In the genomic region with DNA sequence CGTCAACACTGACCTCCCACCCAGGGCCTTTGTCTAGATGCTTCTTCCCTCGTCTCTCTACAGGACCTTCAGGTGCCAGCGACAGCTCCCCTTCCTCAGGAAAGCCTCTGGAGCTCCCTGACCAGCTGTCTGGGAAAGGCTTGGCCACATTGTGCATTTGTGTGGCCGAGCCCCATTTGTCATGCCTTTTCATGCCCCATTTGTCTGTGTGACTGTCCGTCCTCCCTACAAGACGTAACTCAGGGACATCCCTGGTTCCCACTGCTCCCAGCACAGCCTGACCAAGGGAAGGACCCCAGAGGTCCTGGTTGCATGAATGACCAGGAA, we compare ENCODE assay signal across 19 cellular contexts. TPM values are rescaled to one million over a fixed set of nuclear protein-coding genes. Genes with fewer than 3 reads are reported as not detected.
A peak's percentile ranks its signal among the peaks of the same experiment; 100 is the strongest.
DNase-seq lines count a peak whose midpoint lies in the region; ATAC-seq, FAIRE-seq and TF ChIP-seq lines count a peak whose summit lies in the region.
"Had no signal": no experiment of that assay in that cellular context is flagged by ENCODE, and none has a peak within 500 bp of the region (broad histone marks: within the 10 kb centered on the region; RNA-seq: fewer than 3 reads in every experiment).

No MANE protein-coding gene starts in this region.

- no peak overlapping the region for H2BK120ac ChIP-seq in H1 (replicated peaks; ENCODE audit: low read depth, low read length)

- H3K23me2 ChIP-seq in H1 (ENCODE audit: low read depth, low read length) = no peaks in the 10 kb centered on the region

- H3K79me2 ChIP-seq in H1 (ENCODE audit: control insufficient read depth in 1 of 2, insufficient read depth in 2 of 2, low read length in 2 of 2) = no peaks in the 10 kb centered on the region
- no peaks in the 10 kb centered on the region for H3K79me2 ChIP-seq in osteoblast (ENCODE audit: insufficient read depth, low read length)

- no peak overlapping the region for H4K91ac ChIP-seq in H1 (replicated peaks; ENCODE audit: insufficient read length, low read length)

- no peak overlapping the region for H3K14ac ChIP-seq in H1 (ENCODE audit: insufficient read length)

- intact Hi-C loops in cardiac septum (cut with DNase I) (no loop called here), left ventricle myocardium superior (cut with micrococcal nuclease) (no loop called here)

- no peak overlapping the region for H2AFZ ChIP-seq in H1 (ENCODE audit: low read length)
- no peak overlapping the region for H2AFZ ChIP-seq in osteoblast (ENCODE audit: low read length)

- no peaks in the 10 kb centered on the region for H3K79me1 ChIP-seq in H1 (ENCODE audit: low read depth, low read length)

- DNase-seq in cardiac septum (ENCODE audit: low spot score) = peak; percentile 57
- DNase-seq in left ventricle myocardium superior = no peak
- DNase-seq in H1 (ENCODE audit: low read depth in 1 of 2, low spot score in 2 of 2) = no peak
- peak; percentile 47 for DNase-seq in osteoblast (ENCODE audit: insufficient read length, low spot score, missing footprints)
- DNase-seq in SHP77 treated with DMSO at 0.1 percent for 48 hours (lab: John Stamatoyannopoulos, UW) = no peak
- DNase-seq in SKM-1 (lab: John Stamatoyannopoulos, UW; ENCODE audit: unreplicated experiment) = no peak
- DNase-seq in COLO829 (ENCODE audit: low spot score) = no peak
- DNase-seq: Calu3; CD4-positive, alpha-beta memory T cell; EL; KBM-7; MV-4-11; NCI-H1694 treated with DMSO at 0.1 percent for 48 hours; NCI-H510A treated with DMSO at 0.1 percent for 48 hours; NCI-H82; OCI-M1; Right ventricle myocardium superior had no signal

- 0 out of 2 replicates have a peak overlapping the region, but pooled peaks have one; percentile 78 for H2BK5ac ChIP-seq in H1 (ENCODE audit: low read depth, low read length)

- peak overlapping the region; percentile 66; the same call in 1 of the 2 replicates for H4K8ac ChIP-seq in H1 (ENCODE audit: extremely low read depth, insufficient read depth, low read length)

- no peak overlapping the region for H3K4ac ChIP-seq in H1 (replicated peaks; ENCODE audit: insufficient read length, low read depth, low read length)

- H4K5ac ChIP-seq in H1 (ENCODE audit: insufficient read length, low read depth, low read length) = no peak overlapping the region

- no peak for TF ChIP-seq RAD21 in H1 (IDR thresholded peaks at IDR 0.05 in 1 of 2, conservative IDR thresholded peaks at IDR 0.05 in 1 of 2; ENCODE audit: low read depth in 2 of 2, low read length in 2 of 2)

- WGBS in H1 (ENCODE audit: extremely low coverage in 1 of 2, insufficient coverage in 1 of 2, insufficient read length in 1 of 2, insufficient replicate concordance in 2 of 2, low coverage in 1 of 2, low lambda C conversion rate in 2 of 2, missing lambda C conversion rate in 1 of 2), 2 experiments = 89% methylated on average over 6 of the region's 6 CpGs; no CpG with 5 or more reads in 1 of the 2 experiments

- H3K9ac ChIP-seq in H1 (replicated peaks in 1 of 4; ENCODE audit: extremely low read depth in 1 of 4, low read depth in 3 of 4, low read length in 3 of 4) = no peak overlapping the region; a peak in 1 of 7 replicates
- H3K9ac ChIP-seq: BLaER1 had no signal

- peaks cover 0 to 3% (median under 1%) of the 10 kb centered on the region in 4 experiments; a peak in 3 of 7 replicates for H3K4me1 ChIP-seq in H1 (replicated peaks in 1 of 4; ENCODE audit: control insufficient read depth in 3 of 4, insufficient read depth in 4 of 4, low read length in 3 of 4)
- no peaks in the 10 kb centered on the region for H3K4me1 ChIP-seq in osteoblast (ENCODE audit: insufficient read depth, low read length)

- no peak overlapping the region for H2BK12ac ChIP-seq in H1 (ENCODE audit: low read depth, low read length)

- H3K36me3 ChIP-seq in H1 (ENCODE audit: control insufficient read depth in 2 of 4, insufficient read depth in 4 of 4, low read length in 3 of 4) (peaks cover 0 to 3% (median 0%) of the 10 kb centered on the region in 4 experiments; a peak in 2 of 8 replicates), osteoblast (ENCODE audit: insufficient read depth, low read length) (peaks cover 3% of the 10 kb centered on the region)

- TF ChIP-seq CTCF in H1 (IDR thresholded peaks at IDR 0.05; ENCODE audit: control extremely low read depth in 1 of 3, insufficient read depth in 1 of 3, low read depth in 1 of 3, low read length in 3 of 3) = no peak
- no peak for TF ChIP-seq CTCF in osteoblast (IDR thresholded peaks at IDR 0.05; ENCODE audit: extremely low read depth, low read depth, low read length)

- H3K4me2 ChIP-seq in H1 (ENCODE audit: insufficient read depth in 1 of 2, low read depth in 2 of 2, low read length in 2 of 2) = no peak overlapping the region
- H3K4me2 ChIP-seq in osteoblast (ENCODE audit: insufficient read depth, low read length) = no peak overlapping the region
- H3K4me2 ChIP-seq: BLaER1 had no signal

- no peak for ATAC-seq in left ventricle myocardium superior
- ATAC-seq: GM12878 had no signal

- H3K9me3 ChIP-seq in H1 (ENCODE audit: insufficient read depth in 2 of 2, low read depth in 1 of 2, low read length in 1 of 2) (no peaks in the 10 kb centered on the region), osteoblast (ENCODE audit: low read depth, low read length) (no peaks in the 10 kb centered on the region)
- H3K9me3 ChIP-seq: BLaER1 had no signal

- CTCF ChIA-PET in H1 (lab: Charles Lee; ENCODE audit: partially characterized antibody) = no interaction called here

- peak overlapping the region; percentile 80; the same call in 1 of the 2 replicates for H2BK20ac ChIP-seq in H1 (ENCODE audit: low read length)

- no peak for TF ChIP-seq EP300 in H1 (IDR thresholded peaks at IDR 0.05; ENCODE audit: borderline replicate concordance in 1 of 2, low read depth in 2 of 2, low read length in 2 of 2)

- no peak overlapping the region; the same call in 1 of the 2 replicates for H3K18ac ChIP-seq in H1 (ENCODE audit: extremely low read depth, low read length)

- TF ChIP-seq POLR2A in H1 (IDR thresholded peaks at IDR 0.05; ENCODE audit: control extremely low read depth in 1 of 2, low read depth in 2 of 2, low read length in 2 of 2) = no peak

- H3K27ac ChIP-seq in H1 (ENCODE audit: low read depth, low read length) = no peak overlapping the region
- no peak overlapping the region for H3K27ac ChIP-seq in osteoblast (ENCODE audit: low read depth, low read length)
- H3K27ac ChIP-seq: BLaER1 had no signal

- no peak overlapping the region for H3K56ac ChIP-seq in H1 (replicated peaks; ENCODE audit: insufficient read length, low read depth, low read length)

- H3K27me3 ChIP-seq in H1 (replicated peaks in 1 of 4; ENCODE audit: control insufficient read depth in 3 of 4, extremely low read depth in 1 of 4, insufficient read depth in 3 of 4, low read length in 3 of 4) = no peaks in the 10 kb centered on the region; a peak in 1 of 7 replicates
- no peaks in the 10 kb centered on the region for H3K27me3 ChIP-seq in osteoblast (ENCODE audit: insufficient read depth, low read length)
- H3K27me3 ChIP-seq: BLaER1 had no signal

- H4K20me1 ChIP-seq in H1 (replicated peaks in 1 of 2; ENCODE audit: control insufficient read depth in 1 of 2, insufficient read depth in 2 of 2, low read length in 2 of 2) (no peaks in the 10 kb centered on the region), osteoblast (ENCODE audit: insufficient read depth, low read length) (no peaks in the 10 kb centered on the region)
- H4K20me1 ChIP-seq: BLaER1 had no signal

- H2AK5ac ChIP-seq in H1 (ENCODE audit: low read depth, low read length) = no peak overlapping the region

- FAIRE-seq in H1 (lab: Jason Lieb, UNC) = no peak
- FAIRE-seq: GM12878 had no signal

- H3K23ac ChIP-seq in H1 (ENCODE audit: insufficient read length) = no peak overlapping the region

- H3K4me3 ChIP-seq in H1 (ENCODE audit: extremely low read depth in 1 of 4, insufficient read depth in 2 of 4, low read depth in 3 of 4, low read length in 4 of 4) (no peak overlapping the region), osteoblast (ENCODE audit: insufficient read depth, low read length) (no peak overlapping the region)
- H3K4me3 ChIP-seq: BLaER1, GM12878 had no signal

- POLR2A ChIA-PET in H1 (lab: Charles Lee; ENCODE audit: partially characterized antibody) = no interaction called here

- peak overlapping the region; percentile 95; the same call in 1 of the 2 replicates for H2BK15ac ChIP-seq in H1 (ENCODE audit: low read length)

TF ChIP-seq in H1, 55 proteins besides CTCF, POLR2A, EP300 and RAD21 (continues in another document):
- TF ChIP-seq, protein P1, sequence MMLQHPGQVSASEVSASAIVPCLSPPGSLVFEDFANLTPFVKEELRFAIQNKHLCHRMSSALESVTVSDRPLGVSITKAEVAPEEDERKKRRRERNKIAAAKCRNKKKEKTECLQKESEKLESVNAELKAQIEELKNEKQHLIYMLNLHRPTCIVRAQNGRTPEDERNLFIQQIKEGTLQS (IDR thresholded peaks at IDR 0.05; ENCODE audit: insufficient read depth, low read depth, low read length) = no peak
- TF ChIP-seq RXRA (IDR thresholded peaks at IDR 0.05; ENCODE audit: insufficient read depth, low read depth, low read length) (no peak), CREB1 (IDR thresholded peaks at IDR 0.05) (no peak), POLR2AphosphoS5 (IDR thresholded peaks at IDR 0.05; ENCODE audit: low read depth, low read length) (no peak), BCL11A (IDR thresholded peaks at IDR 0.05; ENCODE audit: low read depth in 2 of 2, low read length in 2 of 2) (no peak)

RNA-seq across cellular contexts. Expression of a gene that starts 23.8 kb away (rescaled TPM):
- total RNA-seq in cardiac septum (60.9 TPM), left ventricle myocardium superior (53.1 TPM), osteoblast (36.9 and 39.8 TPM in 2 replicates)
- total RNA-seq in H1 (2021; fragmentation: NEBNext Ultra II Directional; extraction: Animal tissue kit (Norgen Biotek cat#: 25700)) = 44.3 and 53.4 TPM in 2 replicates
- 127 and 143 TPM in 2 replicates for polyA plus RNA-seq in H1 (2011; rRNA removed)
- 90.7 TPM for polyA plus RNA-seq in H1 (2011; cell fraction: cytosol; rRNA removed)
- 120 TPM for polyA plus RNA-seq in H1 (2011; cell fraction: nucleus; rRNA removed)
- 47.7 to 65.8 TPM (median 61.0 TPM) in 4 replicates for polyA plus RNA-seq in H1 (2012, experiment 1 of 2)
- 24.4 TPM for polyA plus RNA-seq in H1 (2012, experiment 2 of 2)
- polyA plus RNA-seq in H1 (2013, experiment 1 of 2) = 43.0 TPM
- 40.6 TPM for polyA plus RNA-seq in H1 (2013, experiment 2 of 2)
- 31.5 and 34.8 TPM in 2 replicates for polyA minus RNA-seq in H1 (2011; rRNA and poly(A)+ RNA removed)
- polyA minus RNA-seq in H1 (2011; cell fraction: cytosol; rRNA and poly(A)+ RNA removed) = 34.2 TPM
- 39.4 TPM for polyA minus RNA-seq in H1 (2011; cell fraction: nucleus; rRNA and poly(A)+ RNA removed)

RNA-seq across cellular contexts. Expression of a gene that starts 24.2 kb away (rescaled TPM):
- 3.9 TPM for total RNA-seq in cardiac septum
- total RNA-seq in left ventricle myocardium superior = 2.7 TPM
- total RNA-seq in H1 (2021; fragmentation: NEBNext Ultra II Directional; extraction: Animal tissue kit (Norgen Biotek cat#: 25700)) = 41.7 and 41.8 TPM in 2 replicates
- 36.9 and 51.2 TPM in 2 replicates for polyA plus RNA-seq in H1 (2011; rRNA removed)
- polyA plus RNA-seq in H1 (2011; cell fraction: cytosol; rRNA removed) = 44.6 TPM
- polyA plus RNA-seq in H1 (2011; cell fraction: nucleus; rRNA removed) = 72.6 TPM
- 29.9 to 39.9 TPM (median 33.4 TPM) in 4 replicates for polyA plus RNA-seq in H1 (2012, experiment 1 of 2)
- polyA plus RNA-seq in H1 (2012, experiment 2 of 2) = 49.6 TPM
- 34.4 TPM for polyA plus RNA-seq in H1 (2013, experiment 1 of 2)
- polyA plus RNA-seq in H1 (2013, experiment 2 of 2) = 29.7 TPM
- 23.0 and 28.4 TPM in 2 replicates for polyA minus RNA-seq in H1 (2011; rRNA and poly(A)+ RNA removed)
- polyA minus RNA-seq in H1 (2011; cell fraction: cytosol; rRNA and poly(A)+ RNA removed) = 27.0 TPM
- 33.4 TPM for polyA minus RNA-seq in H1 (2011; cell fraction: nucleus; rRNA and poly(A)+ RNA removed)
- total RNA-seq in osteoblast = 4.3 and 5.0 TPM in 2 replicates

Comparison
In these comparisons a context has a peak if more than half of its experiments do, and no peak if none do; other contexts are left out.
1. DNase-seq: peak in cardiac septum (single experiment) and osteoblast (single experiment); none in left ventricle myocardium superior (single experiment), H1 (0 of 2), SHP77 treated with DMSO at 0.1 percent for 48 hours (single experiment), SKM-1 (single experiment) and COLO829 (single experiment).